Comparison of ENCODE assay signal across 8 cellular contexts in the genomic region with DNA sequence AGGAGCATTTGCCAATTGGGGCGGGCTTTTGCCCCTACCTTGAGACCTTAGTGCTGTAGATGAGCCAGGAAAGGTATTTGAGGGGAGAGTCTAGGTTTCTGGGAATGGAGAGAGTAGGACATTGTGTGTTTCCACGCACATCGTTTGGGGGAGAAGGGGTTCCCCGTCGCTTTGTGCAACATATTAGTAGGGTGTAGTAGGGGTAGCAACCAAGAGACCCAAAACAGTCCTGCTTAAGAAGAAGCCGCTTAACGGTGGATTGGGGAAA. TPM values are rescaled to one million over a fixed set of nuclear protein-coding genes. Genes with fewer than 3 reads are reported as not detected.
DNase-seq lines count a peak whose midpoint lies in the region; ATAC-seq and TF ChIP-seq lines count a peak whose summit lies in the region.

No MANE protein-coding gene starts in this region.

- no peaks in the 10 kb centered on the region; the same call in 1 of the 2 replicates for H3K4me1 ChIP-seq in BE2C
- H3K4me1 ChIP-seq in HUES48 (ENCODE audit: control insufficient read depth, insufficient read depth, low read length): peaks cover 10% of the 10 kb centered on the region

- peak overlapping the region; percentile 53 for H3K4me3 ChIP-seq in BE2C (ENCODE audit: low read depth, low read length)
- peak overlapping the region; percentile 80 for H3K4me3 ChIP-seq in HUES48 (ENCODE audit: low read depth, low read length)
- H3K4me3 ChIP-seq in choroid plexus epithelial cell (ENCODE audit: low read depth, low read length): peak overlapping the region; percentile 56

- no peaks in the 10 kb centered on the region for H3K36me3 Mint-ChIP-seq in naive B cell

- H3K27me3 ChIP-seq in BE2C (no peaks in the 10 kb centered on the region), HUES48 (ENCODE audit: control insufficient read depth, insufficient read depth, low read length) (no peaks in the 10 kb centered on the region)

- H3K27ac Mint-ChIP-seq in naive B cell: peak overlapping the region; percentile 97 to 99 (median 99)

- peak overlapping the region; percentile 94 for H3K27ac ChIP-seq in HUES48 (ENCODE audit: low read depth, low read length)

- peak overlapping the region; percentile 88 for H3K9ac ChIP-seq in HUES48 (ENCODE audit: low read depth, low read length)

- TF ChIP-seq CTCF in BE2C (IDR thresholded peaks at IDR 0.05; ENCODE audit: low read depth, low read length): no peak
- no peak for TF ChIP-seq CTCF in choroid plexus epithelial cell (conservative IDR thresholded peaks at IDR 0.05; ENCODE audit: low read depth, low read length)

- H3K36me3 ChIP-seq in BE2C: peaks cover 20% of the 10 kb centered on the region
- peaks cover 18% of the 10 kb centered on the region for H3K36me3 ChIP-seq in HUES48 (ENCODE audit: control insufficient read depth, insufficient read depth, low read length)

- H3K9me3 ChIP-seq in BE2C: no peaks in the 10 kb centered on the region
- no peaks in the 10 kb centered on the region for H3K9me3 ChIP-seq in HUES48 (ENCODE audit: control insufficient read depth, insufficient read depth, low read length)

- peaks cover 24 to 53% (median 36%) of the 10 kb centered on the region in 3 donors for H3K4me1 Mint-ChIP-seq in naive B cell

- no peaks in the 10 kb centered on the region for H3K9me3 Mint-ChIP-seq in naive B cell

- no peaks in the 10 kb centered on the region for H3K27me3 Mint-ChIP-seq in naive B cell

- DNase-seq in BE2C (no peak), choroid plexus epithelial cell (ENCODE audit: low read depth) (no peak), naive B cell (no peak), SKM-1 (lab: John Stamatoyannopoulos, UW; ENCODE audit: unreplicated experiment) (no peak), midbrain (lab: John Stamatoyannopoulos, UW) (no peak), GM19238 (ENCODE audit: insufficient read length, low spot score) (no peak)

- peak overlapping the region; percentile 88 to 99 (median 99) for H3K4me3 Mint-ChIP-seq in naive B cell

- ATAC-seq in naive B cell (ENCODE audit: low read depth in 2 of 2) (peak; percentile 1), GM18868 (IDR thresholded peaks at IDR 0.05; ENCODE audit: unreplicated experiment) (no peak)

RNA-seq across cellular contexts. Expression of a gene that starts 0.7 kb away (rescaled TPM):
- polyA plus RNA-seq in BE2C (2012; ENCODE audit: insufficient read depth, insufficient read length, low read depth): 219 TPM
- polyA plus RNA-seq in naive B cell (ENCODE audit: low read depth in 6 of 6): 100 to 1,000 TPM; 176 to 270 (median 203) TPM

RNA-seq across cellular contexts. Expression of a gene that starts 36.3 kb away (rescaled TPM):
- 1,068 TPM for polyA plus RNA-seq in BE2C (2012; ENCODE audit: insufficient read depth, insufficient read length, low read depth)
- polyA plus RNA-seq in naive B cell (ENCODE audit: low read depth in 6 of 6): 1,000 to 10,000 TPM in 5 of 6 donors, 100 to 1,000 TPM in 1; 936 to 1,276 (median 1,162) TPM

RNA-seq across cellular contexts. Expression of a gene that starts 43.0 kb away (rescaled TPM):
- polyA plus RNA-seq in BE2C (2012; ENCODE audit: insufficient read depth, insufficient read length, low read depth): 2,479 TPM
- polyA plus RNA-seq in naive B cell (ENCODE audit: low read depth in 6 of 6): 1,000 to 10,000 TPM in 1 of 6 donors, 100 to 1,000 TPM in 5; 711 to 1,110 (median 809) TPM

RNA-seq across cellular contexts. Expression of a gene that starts 58.7 kb away (rescaled TPM):
- 126 TPM for polyA plus RNA-seq in BE2C (2012; ENCODE audit: insufficient read depth, insufficient read length, low read depth)
- 10 to 100 TPM; 17.3 to 56.0 (median 33.5) TPM for polyA plus RNA-seq in naive B cell (ENCODE audit: low read depth in 6 of 6)
